Comparison of ENCODE assay signal across 15 cellular contexts in the genomic region with DNA sequence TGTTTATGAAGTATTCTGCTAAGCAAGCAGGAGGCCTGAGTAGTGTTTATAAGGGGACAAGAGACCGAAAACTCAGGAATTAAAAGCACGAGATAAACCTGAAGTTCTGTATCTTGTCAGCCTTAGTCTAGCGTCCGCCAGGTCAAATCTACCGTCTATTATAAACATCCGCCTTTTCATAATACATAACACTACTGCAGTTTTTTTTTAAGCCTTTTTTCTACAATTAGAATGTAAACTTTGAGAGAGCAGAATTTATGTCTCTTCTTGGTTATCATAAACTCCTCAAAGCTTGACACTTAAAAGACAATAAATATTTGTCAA.
A peak's percentile ranks its signal among the peaks of the same experiment; 100 is the strongest.
DNase-seq lines count a peak whose midpoint lies in the region; ATAC-seq and TF ChIP-seq lines count a peak whose summit lies in the region.
"Had no signal": no experiment of that assay in that cellular context is flagged by ENCODE, and none has a peak within 500 bp of the region (broad histone marks: within the 10 kb centered on the region; RNA-seq: fewer than 3 reads in every experiment).

No MANE protein-coding gene starts in this region.

- TF ChIP-seq CTCF in upper lobe of left lung (IDR thresholded peaks at IDR 0.05): no peak
- TF ChIP-seq CTCF in mucosa of descending colon (IDR thresholded peaks at IDR 0.05): no peak

- H3K4me1 Mint-ChIP-seq in activated T-cell treated with anti-CD3 and anti-CD28 coated beads, Interleukin-2, amount 50 U/mL, for 4 hours (ENCODE audit: low read depth): peaks cover 10% of the 10 kb centered on the region
- H3K4me1 Mint-ChIP-seq in activated T-cell treated with anti-CD3 and anti-CD28 coated beads, Interleukin-2, amount 50 U/mL, for 72 hours (ENCODE audit: low read depth): peaks cover 16% of the 10 kb centered on the region
- H3K4me1 Mint-ChIP-seq in effector memory CD8-positive, alpha-beta T cell (ENCODE audit: low read depth in 2 of 2): peaks cover 7 to 12% of the 10 kb centered on the region in 2 donors

- H3K27ac ChIP-seq in upper lobe of left lung: peak overlapping the region; percentile 13 to 79 (median 46)
- H3K27ac ChIP-seq: heart right ventricle, RWPE1 had no signal

- H3K4me3 ChIP-seq in upper lobe of left lung (peak overlapping the region in 1 of 4 donors; percentile 3), mucosa of descending colon (no peak overlapping the region)
- H3K4me3 ChIP-seq: heart right ventricle had no signal

- no peaks in the 10 kb centered on the region for H3K36me3 Mint-ChIP-seq in activated T-cell treated with anti-CD3 and anti-CD28 coated beads, Interleukin-2, amount 50 U/mL, for 4 hours (ENCODE audit: insufficient read depth)
- H3K36me3 Mint-ChIP-seq in activated T-cell treated with anti-CD3 and anti-CD28 coated beads, Interleukin-2, amount 50 U/mL, for 72 hours (ENCODE audit: insufficient read depth in 2 of 2): no peaks in the 10 kb centered on the region
- no peaks in the 10 kb centered on the region for H3K36me3 Mint-ChIP-seq in effector memory CD8-positive, alpha-beta T cell (ENCODE audit: insufficient read depth)

- H3K4me3 Mint-ChIP-seq in activated T-cell treated with anti-CD3 and anti-CD28 coated beads, Interleukin-2, amount 50 U/mL, for 4 hours: peak overlapping the region; percentile 11
- no peak overlapping the region for H3K4me3 Mint-ChIP-seq in activated T-cell treated with anti-CD3 and anti-CD28 coated beads, Interleukin-2, amount 50 U/mL, for 72 hours
- H3K4me3 Mint-ChIP-seq in effector memory CD8-positive, alpha-beta T cell: peak overlapping the region in 1 of 2 donors; percentile 32

- H3K4me1 ChIP-seq in upper lobe of left lung (peaks cover 0 to 32% (median 10%) of the 10 kb centered on the region in 4 donors), mucosa of descending colon (ENCODE audit: low read depth) (peaks cover 41% of the 10 kb centered on the region)

- TF ChIP-seq EP300 in upper lobe of left lung (IDR thresholded peaks at IDR 0.05): no peak

- ATAC-seq in activated T-cell treated with anti-CD3 and anti-CD28 coated beads, Interleukin-2, amount 50 U/mL, for 4 hours: no peak
- ATAC-seq in activated T-cell treated with anti-CD3 and anti-CD28 coated beads, Interleukin-2, amount 50 U/mL, for 72 hours (replicated peaks in 1 of 2): no peak
- peak; percentile 17 for ATAC-seq in HG03095 (IDR thresholded peaks at IDR 0.05; ENCODE audit: unreplicated experiment)
- no peak for ATAC-seq in effector memory CD8-positive, alpha-beta T cell (replicated peaks)
- no peak for ATAC-seq in upper lobe of left lung (ENCODE audit: low FRiP score in 2 of 2)
- ATAC-seq in mucosa of descending colon: no peak
- ATAC-seq: heart right ventricle had no signal

- H3K27ac Mint-ChIP-seq in activated T-cell treated with anti-CD3 and anti-CD28 coated beads, Interleukin-2, amount 50 U/mL, for 72 hours: no peak overlapping the region
- peak overlapping the region; percentile 15 to 29 for H3K27ac Mint-ChIP-seq in effector memory CD8-positive, alpha-beta T cell

- no peaks in the 10 kb centered on the region for H3K9me3 Mint-ChIP-seq in activated T-cell treated with anti-CD3 and anti-CD28 coated beads, Interleukin-2, amount 50 U/mL, for 4 hours
- no peaks in the 10 kb centered on the region for H3K9me3 Mint-ChIP-seq in activated T-cell treated with anti-CD3 and anti-CD28 coated beads, Interleukin-2, amount 50 U/mL, for 72 hours
- H3K9me3 Mint-ChIP-seq in effector memory CD8-positive, alpha-beta T cell: no peaks in the 10 kb centered on the region

- intact Hi-C loops in mucosa of descending colon (cut with DNase I, micrococcal nuclease): no loop called here

- H3K27me3 Mint-ChIP-seq in activated T-cell treated with anti-CD3 and anti-CD28 coated beads, Interleukin-2, amount 50 U/mL, for 4 hours (ENCODE audit: low read depth): no peaks in the 10 kb centered on the region
- H3K27me3 Mint-ChIP-seq in activated T-cell treated with anti-CD3 and anti-CD28 coated beads, Interleukin-2, amount 50 U/mL, for 72 hours (ENCODE audit: low read depth): no peaks in the 10 kb centered on the region
- no peaks in the 10 kb centered on the region for H3K27me3 Mint-ChIP-seq in effector memory CD8-positive, alpha-beta T cell

- DNase-seq in activated T-cell treated with anti-CD3 and anti-CD28 coated beads, Interleukin-2, amount 50 U/mL, for 4 hours: no peak
- no peak for DNase-seq in activated T-cell treated with anti-CD3 and anti-CD28 coated beads, Interleukin-2, amount 50 U/mL, for 72 hours
- DNase-seq in effector memory CD8-positive, alpha-beta T cell: no peak
- DNase-seq in upper lobe of left lung (no peak), NCI-H1694 treated with DMSO at 0.1 percent for 48 hours (lab: John Stamatoyannopoulos, UW) (no peak), mucosa of descending colon (no peak), NCI-H82 treated with DMSO at 0.1 percent for 48 hours (lab: John Stamatoyannopoulos, UW; ENCODE audit: unreplicated experiment) (no peak)
- DNase-seq: activated effector memory CD4-positive, alpha-beta T cell treated with anti-CD3 and anti-CD28 coated beads, Interleukin-2, amount 50 U/mL, for 16 hours; cortex of kidney; GF-D8; heart right ventricle; mesendoderm; NCI-H2171 had no signal

- H3K36me3 ChIP-seq in upper lobe of left lung: peaks cover 0 to 6% (median 0%) of the 10 kb centered on the region in 4 donors
- peaks cover 3% of the 10 kb centered on the region for H3K36me3 ChIP-seq in mucosa of descending colon (ENCODE audit: low read depth)
- H3K36me3 ChIP-seq: heart right ventricle had no signal

- 44 to 45% methylated on average over 6 of the region's 6 CpGs for WGBS in upper lobe of left lung, 2 donors

- no peaks in the 10 kb centered on the region for H3K9me3 ChIP-seq in upper lobe of left lung
- no peaks in the 10 kb centered on the region for H3K9me3 ChIP-seq in mucosa of descending colon
- H3K9me3 ChIP-seq: heart right ventricle had no signal

- H3K27me3 ChIP-seq in upper lobe of left lung: no peaks in the 10 kb centered on the region

- no peak for TF ChIP-seq POLR2A in upper lobe of left lung (IDR thresholded peaks at IDR 0.05)
